In the genomic region with DNA sequence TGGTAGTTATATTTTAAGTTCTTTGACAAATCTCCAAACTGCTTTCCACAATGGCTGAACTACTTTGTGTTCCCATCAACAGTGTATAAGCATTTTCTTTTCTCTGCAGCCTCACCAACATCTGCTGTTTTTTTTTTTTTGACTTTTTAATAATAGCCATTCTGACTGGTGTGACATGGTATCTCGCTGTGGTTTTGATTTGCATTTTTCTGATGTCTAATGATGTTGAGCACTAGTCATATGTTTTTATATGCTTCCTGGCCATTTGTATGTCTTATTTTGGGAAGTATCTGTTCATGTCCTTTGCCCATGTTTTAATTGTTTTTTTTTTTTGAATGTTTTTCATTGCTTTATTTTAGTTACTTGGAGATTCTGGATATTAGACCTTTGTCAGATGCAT, we compare ENCODE assay signal across 28 cellular contexts.
"Had no signal": no experiment of that assay in that cellular context is flagged by ENCODE, and none has a peak within 500 bp of the region (broad histone marks: within the 10 kb centered on the region; RNA-seq: fewer than 3 reads in every experiment).

No MANE protein-coding gene starts in this region.

- H3K4me1 ChIP-seq: left lung, pancreas, prostate gland, testis had no signal

- H3K27me3 ChIP-seq: left lung, pancreas, spleen, stomach, testis, thyroid gland, transverse colon, upper lobe of left lung, vagina had no signal

- DNase-seq: hypothalamus; immature natural killer cell; kidney; left colon; left lung; lower lobe of right lung; mammary epithelial cell; mesenchymal stem cell; naive thymus-derived CD4-positive, alpha-beta T cell; pancreas; posterior cingulate gyrus; retina; right cardiac atrium; small intestine; spleen; stimulated activated CD4-positive, alpha-beta T cell treated with anti-CD3 and anti-CD28 coated beads, Interleukin-4, amount 100 ng/mL, for 4 hours; stimulated activated CD8-positive, alpha-beta memory T cell treated with anti-CD3 and anti-CD28 coated beads, Interleukin-4, amount 100 ng/mL, for 48 hours; stimulated activated naive CD8-positive, alpha-beta T cell treated with anti-CD3 and anti-CD28 coated beads, Interleukin-15, Interleukin-2, amounts not matched to agents 100 U/mL and 50 U/mL, for 24 hours; stomach; testis; thyroid gland; transverse colon; upper lobe of left lung had no signal

- H3K4me3 ChIP-seq: left lung, lower lobe of right lung, pancreas, prostate gland, spleen, stomach, testis, thyroid gland, transverse colon, upper lobe of left lung, vagina had no signal

- H3K36me3 ChIP-seq: left lung, lower lobe of right lung, pancreas, prostate gland, spleen, stomach, thyroid gland, transverse colon, upper lobe of left lung, vagina had no signal

- ATAC-seq: left colon; left lung; lower lobe of right lung; naive thymus-derived CD4-positive, alpha-beta T cell; natural killer cell treated with Interleukin-12 subunit alpha and Interleukin-12 subunit beta and Interleukin-15 and Interleukin-18, amount 100 ng/mL, for 72 hours; pancreas; right cardiac atrium; sciatic nerve; stimulated activated memory B cell treated with anti-CD40 and anti-IgM and Interleukin-4, amounts not matched to agents 10 μg/mL and 1 μg/mL and 100 μg/mL, for 72 hours; stimulated activated naive CD8-positive, alpha-beta T cell treated with anti-CD3 and anti-CD28 coated beads, Interleukin-15, Interleukin-2, amounts not matched to agents 100 U/mL and 50 U/mL, for 24 hours had no signal

- H3K9me3 ChIP-seq: left lung, lower lobe of right lung, pancreas, prostate gland, spleen, stomach, testis, thyroid gland, transverse colon, upper lobe of left lung, vagina had no signal

- H3K27ac ChIP-seq: left lung, lower lobe of right lung, pancreas, prostate gland, spleen, stomach, testis, thyroid gland, transverse colon, upper lobe of left lung, vagina had no signal
